ENCODE assay signal across 23 cellular contexts in the genomic region with DNA sequence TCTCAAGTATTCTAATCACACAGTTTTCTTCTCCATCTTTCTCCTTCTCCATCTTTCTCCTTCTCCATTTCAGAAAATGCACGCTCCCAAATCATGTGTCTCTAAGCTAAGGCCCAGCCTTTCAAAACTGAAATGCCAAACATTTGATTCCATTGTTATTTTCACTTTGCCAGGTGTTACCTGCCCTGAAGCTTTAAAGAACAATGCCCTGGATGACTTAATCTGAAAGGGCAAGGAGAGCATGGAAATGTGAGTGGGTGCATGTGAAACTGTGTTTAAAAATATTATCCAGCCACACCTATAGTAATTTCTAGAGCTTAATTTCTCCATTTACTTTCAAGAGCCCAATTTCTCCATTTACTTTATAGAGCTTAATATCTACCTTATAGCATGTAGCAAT.
"Had no signal": no experiment of that assay in that cellular context is flagged by ENCODE, and none has a peak within 500 bp of the region (broad histone marks: within the 10 kb centered on the region; RNA-seq: fewer than 3 reads in every experiment).

No MANE protein-coding gene starts in this region.

- H3K4me1 ChIP-seq: psoas muscle, right atrium auricular region, thyroid gland, upper lobe of right lung had no signal

- H3K27ac Mint-ChIP-seq: activated CD8-positive, alpha-beta T cell treated with anti-CD3 and anti-CD28 coated beads, Interleukin-2, amount 10 ng/mL, durations not matched to agents 7 days and 5 days; activated naive CD4-positive, alpha-beta T cell treated with anti-CD3 and anti-CD28 coated beads, Interleukin-2, amount 50 U/mL, for 72 hours; activated T-helper 17 cell treated with anti-CD3 and anti-CD28 coated beads, Interleukin-2, amount 50 U/mL, for 72 hours; memory B cell; nephron had no signal

- H3K9me3 Mint-ChIP-seq: activated T-helper 17 cell treated with anti-CD3 and anti-CD28 coated beads, Interleukin-2, amount 50 U/mL, for 72 hours; memory B cell had no signal

- ATAC-seq: activated CD4-positive, CD25-positive, alpha-beta regulatory T cell treated with anti-CD3 and anti-CD28 coated beads, Interleukin-2, amount 50 U/mL, for 24 hours; activated CD8-positive, alpha-beta T cell treated with anti-CD3 and anti-CD28 coated beads, Interleukin-2, amount 10 ng/mL, durations not matched to agents 7 days and 5 days; activated naive CD4-positive, alpha-beta T cell treated with anti-CD3 and anti-CD28 coated beads, Interleukin-2, amount 50 U/mL, for 72 hours; activated T-helper 17 cell treated with anti-CD3 and anti-CD28 coated beads, Interleukin-2, amount 50 U/mL, for 72 hours; gastroesophageal sphincter; left cardiac atrium; pancreas; psoas muscle; stimulated activated naive CD8-positive, alpha-beta T cell treated with anti-CD3 and anti-CD28 coated beads, Interleukin-15, Interleukin-2, amounts not matched to agents 100 U/mL and 50 U/mL, for 24 hours; upper lobe of right lung had no signal

- H3K36me3 Mint-ChIP-seq: activated naive CD4-positive, alpha-beta T cell treated with anti-CD3 and anti-CD28 coated beads, Interleukin-2, amount 50 U/mL, for 72 hours; memory B cell had no signal

- H3K27me3 Mint-ChIP-seq: memory B cell had no signal

- H3K4me3 Mint-ChIP-seq: activated CD8-positive, alpha-beta T cell treated with anti-CD3 and anti-CD28 coated beads, Interleukin-2, amount 10 ng/mL, durations not matched to agents 7 days and 5 days; activated T-helper 17 cell treated with anti-CD3 and anti-CD28 coated beads, Interleukin-2, amount 50 U/mL, for 72 hours; memory B cell; nephron had no signal

- DNase-seq: activated CD4-positive, alpha-beta T cell treated with anti-CD3 and anti-CD28 coated beads, Interleukin-2, amount 50 U/mL, for 1 hour; activated CD8-positive, alpha-beta T cell treated with anti-CD3 and anti-CD28 coated beads, Interleukin-2, amount 10 ng/mL, durations not matched to agents 7 days and 5 days; cerebellar nuclear complex; esophagus squamous epithelium; head of caudate nucleus; hypothalamus; left cardiac atrium; pancreas; psoas muscle; spleen; stimulated activated CD4-positive, alpha-beta T cell treated with anti-CD3 and anti-CD28 coated beads, Interleukin-4, amount 100 ng/mL, for 24 hours; stimulated activated naive CD8-positive, alpha-beta T cell treated with anti-CD3 and anti-CD28 coated beads, Interleukin-15, Interleukin-2, amounts not matched to agents 100 U/mL and 50 U/mL, for 24 hours; thyroid gland; upper lobe of right lung had no signal

- H3K9me3 ChIP-seq: esophagus squamous epithelium, gastroesophageal sphincter, pancreas, psoas muscle, right atrium auricular region, spleen, thyroid gland, upper lobe of right lung had no signal

- H3K36me3 ChIP-seq: esophagus squamous epithelium, gastroesophageal sphincter, pancreas, right atrium auricular region, spleen, thyroid gland, upper lobe of right lung had no signal

- H3K27ac ChIP-seq: coronary artery, esophagus squamous epithelium, gastroesophageal sphincter, pancreas, psoas muscle, right atrium auricular region, spleen, thyroid gland, upper lobe of right lung, VCaP had no signal

- H3K4me3 ChIP-seq: coronary artery, esophagus squamous epithelium, gastroesophageal sphincter, pancreas, psoas muscle, right atrium auricular region, spleen, thyroid gland, upper lobe of right lung had no signal

- H3K27me3 ChIP-seq: gastroesophageal sphincter, pancreas, right atrium auricular region, spleen, thyroid gland, upper lobe of right lung had no signal
